ENCODE assay signal across 13 cellular contexts in the genomic region with DNA sequence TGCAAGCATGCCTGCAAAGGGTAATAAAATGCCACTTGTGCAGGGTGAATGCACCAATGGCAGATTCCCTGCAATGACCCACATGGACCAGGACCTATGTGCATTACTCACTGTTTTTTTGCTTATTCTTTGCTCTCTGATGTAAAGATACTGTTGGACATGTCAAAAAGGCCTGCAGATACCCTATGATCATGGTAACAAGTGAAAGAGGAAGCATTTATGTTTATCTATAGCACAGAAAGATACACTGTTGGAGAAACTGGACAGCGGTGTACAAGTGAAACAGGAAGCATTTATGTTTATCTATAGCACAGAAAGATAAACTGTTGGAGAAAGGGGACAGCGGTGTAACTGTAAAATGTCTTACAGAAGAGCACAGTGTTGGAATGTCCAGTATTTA.
DNase-seq lines count a peak whose midpoint lies in the region; ATAC-seq, FAIRE-seq and TF ChIP-seq lines count a peak whose summit lies in the region.
"Had no signal": no experiment of that assay in that cellular context is flagged by ENCODE, and none has a peak within 500 bp of the region (broad histone marks: within the 10 kb centered on the region; RNA-seq: fewer than 3 reads in every experiment).

No MANE protein-coding gene starts in this region.

- peaks cover 18% of the 10 kb centered on the region for H3K4me1 ChIP-seq in HepG2 (ENCODE audit: insufficient read depth, low read length)
- H3K4me1 ChIP-seq in right lobe of liver: no peaks in the 10 kb centered on the region
- H3K4me1 ChIP-seq in MM.1S (ENCODE audit: low read length): peaks cover 12% of the 10 kb centered on the region

- H3F3A ChIP-seq in MM.1S (ENCODE audit: insufficient read depth, low read length): peaks cover 3% of the 10 kb centered on the region; the same call in 1 of the 2 replicates

- no peak for TF ChIP-seq RAD21 in HepG2 (CRISPR knock-in tag; IDR thresholded peaks at IDR 0.05)

- H3K9me3 ChIP-seq in HepG2 (ENCODE audit: low read length): no peaks in the 10 kb centered on the region
- H3K9me3 ChIP-seq in right lobe of liver: peaks cover 0 to 12% (median 0%) of the 10 kb centered on the region in 4 donors
- H3K9me3 ChIP-seq in MM.1S (replicated peaks; ENCODE audit: insufficient read depth, low read length): no peaks in the 10 kb centered on the region

- intact Hi-C loops in HepG2 (cut with micrococcal nuclease; ENCODE audit: unreplicated experiment): no loop called here
- intact Hi-C loops in right lobe of liver (cut with DNase I): no loop called here

- ATAC-seq in HepG2: peak; percentile 86
- no peak for ATAC-seq in right lobe of liver
- ATAC-seq in HG02852 (IDR thresholded peaks at IDR 0.05; ENCODE audit: unreplicated experiment): peak; percentile 90
- ATAC-seq: activated CD4-positive, alpha-beta T cell treated with anti-CD3 and anti-CD28 coated beads for 36 hours had no signal

- H3K36me3 ChIP-seq in HepG2 (replicated peaks in 1 of 2; ENCODE audit: control insufficient read depth in 1 of 2, insufficient read depth in 2 of 2, low read length in 2 of 2): no peaks in the 10 kb centered on the region
- no peaks in the 10 kb centered on the region for H3K36me3 ChIP-seq in right lobe of liver
- H3K36me3 ChIP-seq in MM.1S (replicated peaks; ENCODE audit: insufficient read depth, low read length): no peaks in the 10 kb centered on the region

- in situ Hi-C loops in HepG2 (cut with HindIII; ENCODE audit: extremely low pct_ligation_motif_present, low pct_unique_long_range_greater_than_20kb): no loop called here

- DNase-seq in HepG2 (ENCODE audit: low spot score) (peak; percentile 30), right lobe of liver (no peak), MM.1S (peak; percentile 38), RKO (ENCODE audit: low spot score) (no peak), glutamatergic neuron (no peak), HCEC 1CT (no peak), NCI-H146 (lab: John Stamatoyannopoulos, UW) (no peak)
- DNase-seq: activated CD4-positive, alpha-beta T cell treated with anti-CD3 and anti-CD28 coated beads for 36 hours; caudate nucleus; NCI-H524 had no signal

- H2AFZ ChIP-seq in HepG2 (ENCODE audit: low read length) (no peak overlapping the region), MM.1S (ENCODE audit: low read length) (peak overlapping the region; percentile 42)

- no peak for TF ChIP-seq POLR2A in HepG2 (IDR thresholded peaks at IDR 0.05; ENCODE audit: insufficient read depth in 1 of 2, low read depth in 2 of 2, low read length in 2 of 2)
- TF ChIP-seq POLR2A in right lobe of liver (IDR thresholded peaks at IDR 0.05): no peak

- peaks cover 4% of the 10 kb centered on the region for H3K36me3 Mint-ChIP-seq in glutamatergic neuron (ENCODE audit: unreplicated experiment)

- TF ChIP-seq CTCF in HepG2 (CRISPR knock-in tag; IDR thresholded peaks at IDR 0.05) (no peak), right lobe of liver (IDR thresholded peaks at IDR 0.05) (no peak), MM.1S (IDR thresholded peaks at IDR 0.05; ENCODE audit: low read length) (no peak), glutamatergic neuron (IDR thresholded peaks at IDR 0.05; ENCODE audit: partially characterized antibody, unreplicated experiment) (no peak)

- peak overlapping the region; percentile 23 for H3K4me2 ChIP-seq in HepG2 (ENCODE audit: low read depth, low read length)
- H3K4me2 ChIP-seq in MM.1S (ENCODE audit: low read depth, low read length): peak overlapping the region; percentile 67; the same call in 1 of the 2 replicates

- no peaks in the 10 kb centered on the region for H3K27me3 Mint-ChIP-seq in glutamatergic neuron (ENCODE audit: unreplicated experiment)

- H3K9ac ChIP-seq in HepG2 (ENCODE audit: insufficient read depth, low read depth, low read length) (no peak overlapping the region), MM.1S (ENCODE audit: low read length) (no peak overlapping the region)

- H3K27ac ChIP-seq in HepG2 (ENCODE audit: extremely low read length, insufficient read depth, low read length) (no peak overlapping the region), right lobe of liver (no peak overlapping the region), MM.1S (ENCODE audit: low read length) (peak overlapping the region; percentile 44; the same call in 1 of the 2 replicates)
- H3K27ac ChIP-seq: 22Rv1 had no signal

- CTCF ChIA-PET in HepG2 (lab: Yijun Ruan, JAX; ENCODE audit: low intra/inter-chr PET ratio, low total read pairs): no interaction called here

- no peaks in the 10 kb centered on the region for H4K20me1 ChIP-seq in HepG2 (ENCODE audit: insufficient read depth, low read length)
- H4K20me1 ChIP-seq in MM.1S (ENCODE audit: insufficient read depth, low read length): no peaks in the 10 kb centered on the region

- H3K9me3 Mint-ChIP-seq in glutamatergic neuron (ENCODE audit: unreplicated experiment): peaks cover 3% of the 10 kb centered on the region

- BruUV-seq in HepG2 (replicated peaks; lab: Mats Ljungman, UMichigan): no TSS peak

- POLR2A ChIA-PET in HepG2 (lab: Yijun Ruan, JAX): no interaction called here

- H3K4me1 Mint-ChIP-seq in glutamatergic neuron (ENCODE audit: low read depth, unreplicated experiment): no peaks in the 10 kb centered on the region
- H3K4me1 Mint-ChIP-seq: activated CD4-positive, alpha-beta T cell treated with anti-CD3 and anti-CD28 coated beads for 36 hours had no signal

- H3K4me3 Mint-ChIP-seq in glutamatergic neuron (ENCODE audit: unreplicated experiment): no peak overlapping the region
- H3K4me3 Mint-ChIP-seq: activated CD4-positive, alpha-beta T cell treated with anti-CD3 and anti-CD28 coated beads for 36 hours had no signal

- H3K4me3 ChIP-seq in HepG2 (replicated peaks in 1 of 3; ENCODE audit: insufficient read depth in 1 of 3, low read depth in 2 of 3, low read length in 3 of 3) (no peak overlapping the region), right lobe of liver (no peak overlapping the region), MM.1S (ENCODE audit: low read length) (no peak overlapping the region; the same call in 1 of the 2 replicates)

- H3K27ac Mint-ChIP-seq in glutamatergic neuron (ENCODE audit: unreplicated experiment): no peak overlapping the region
- H3K27ac Mint-ChIP-seq: activated CD4-positive, alpha-beta T cell treated with anti-CD3 and anti-CD28 coated beads for 36 hours had no signal

- H3K79me2 ChIP-seq in HepG2 (ENCODE audit: insufficient read depth, low read length): no peaks in the 10 kb centered on the region
- H3K79me2 ChIP-seq in MM.1S (ENCODE audit: low read length): no peaks in the 10 kb centered on the region

- H3K27me3 ChIP-seq in HepG2 (ENCODE audit: control insufficient read depth in 1 of 2, insufficient read depth in 2 of 2, low read length in 2 of 2): no peaks in the 10 kb centered on the region
- H3K27me3 ChIP-seq in right lobe of liver: no peaks in the 10 kb centered on the region
- H3K27me3 ChIP-seq in MM.1S (replicated peaks; ENCODE audit: insufficient read depth, low read length): no peaks in the 10 kb centered on the region

- no peaks in the 10 kb centered on the region for H3K9me2 ChIP-seq in MM.1S (replicated peaks; ENCODE audit: insufficient read depth, low read length)

- FAIRE-seq in HepG2 (lab: Jason Lieb, UNC): no peak
- FAIRE-seq: D721Med had no signal

- WGBS in HepG2 (ENCODE audit: low lambda C conversion rate): 0% methylated on average over 2 of the region's 2 CpGs
- 54% methylated on average over 2 of the region's 2 CpGs for WGBS in right lobe of liver (ENCODE audit: insufficient coverage, low coverage, low lambda C conversion rate, missing lambda C conversion rate)

- TF ChIP-seq EP300 in HepG2 (IDR thresholded peaks at IDR 0.05; ENCODE audit: low read depth in 2 of 2, low read length in 2 of 2): peak in 1 of 2 experiments; percentile 16; a peak in 1 of 4 replicates
- TF ChIP-seq EP300 in HepG2 (CRISPR knock-in tag; IDR thresholded peaks at IDR 0.05; ENCODE audit: borderline replicate concordance): no peak

TF ChIP-seq in HepG2, 621 proteins besides CTCF, POLR2A, EP300 and RAD21 (continues in another document):
- TF ChIP-seq, protein P1, sequence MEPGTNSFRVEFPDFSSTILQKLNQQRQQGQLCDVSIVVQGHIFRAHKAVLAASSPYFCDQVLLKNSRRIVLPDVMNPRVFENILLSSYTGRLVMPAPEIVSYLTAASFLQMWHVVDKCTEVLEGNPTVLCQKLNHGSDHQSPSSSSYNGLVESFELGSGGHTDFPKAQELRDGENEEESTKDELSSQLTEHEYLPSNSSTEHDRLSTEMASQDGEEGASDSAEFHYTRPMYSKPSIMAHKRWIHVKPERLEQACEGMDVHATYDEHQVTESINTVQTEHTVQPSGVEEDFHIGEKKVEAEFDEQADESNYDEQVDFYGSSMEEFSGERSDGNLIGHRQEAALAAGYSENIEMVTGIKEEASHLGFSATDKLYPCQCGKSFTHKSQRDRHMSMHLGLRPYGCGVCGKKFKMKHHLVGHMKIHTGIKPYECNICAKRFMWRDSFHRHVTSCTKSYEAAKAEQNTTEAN (CRISPR knock-in tag; conservative IDR thresholded peaks at IDR 0.05): 0 out of 2 replicates have a peak, but pooled peaks have one; percentile 32
- TF ChIP-seq ZBTB38 (CRISPR knock-in tag; IDR thresholded peaks at IDR 0.05) (no peak), CENPX (CRISPR knock-in tag; IDR thresholded peaks at IDR 0.05) (no peak)
- TF ChIP-seq, protein P2, sequence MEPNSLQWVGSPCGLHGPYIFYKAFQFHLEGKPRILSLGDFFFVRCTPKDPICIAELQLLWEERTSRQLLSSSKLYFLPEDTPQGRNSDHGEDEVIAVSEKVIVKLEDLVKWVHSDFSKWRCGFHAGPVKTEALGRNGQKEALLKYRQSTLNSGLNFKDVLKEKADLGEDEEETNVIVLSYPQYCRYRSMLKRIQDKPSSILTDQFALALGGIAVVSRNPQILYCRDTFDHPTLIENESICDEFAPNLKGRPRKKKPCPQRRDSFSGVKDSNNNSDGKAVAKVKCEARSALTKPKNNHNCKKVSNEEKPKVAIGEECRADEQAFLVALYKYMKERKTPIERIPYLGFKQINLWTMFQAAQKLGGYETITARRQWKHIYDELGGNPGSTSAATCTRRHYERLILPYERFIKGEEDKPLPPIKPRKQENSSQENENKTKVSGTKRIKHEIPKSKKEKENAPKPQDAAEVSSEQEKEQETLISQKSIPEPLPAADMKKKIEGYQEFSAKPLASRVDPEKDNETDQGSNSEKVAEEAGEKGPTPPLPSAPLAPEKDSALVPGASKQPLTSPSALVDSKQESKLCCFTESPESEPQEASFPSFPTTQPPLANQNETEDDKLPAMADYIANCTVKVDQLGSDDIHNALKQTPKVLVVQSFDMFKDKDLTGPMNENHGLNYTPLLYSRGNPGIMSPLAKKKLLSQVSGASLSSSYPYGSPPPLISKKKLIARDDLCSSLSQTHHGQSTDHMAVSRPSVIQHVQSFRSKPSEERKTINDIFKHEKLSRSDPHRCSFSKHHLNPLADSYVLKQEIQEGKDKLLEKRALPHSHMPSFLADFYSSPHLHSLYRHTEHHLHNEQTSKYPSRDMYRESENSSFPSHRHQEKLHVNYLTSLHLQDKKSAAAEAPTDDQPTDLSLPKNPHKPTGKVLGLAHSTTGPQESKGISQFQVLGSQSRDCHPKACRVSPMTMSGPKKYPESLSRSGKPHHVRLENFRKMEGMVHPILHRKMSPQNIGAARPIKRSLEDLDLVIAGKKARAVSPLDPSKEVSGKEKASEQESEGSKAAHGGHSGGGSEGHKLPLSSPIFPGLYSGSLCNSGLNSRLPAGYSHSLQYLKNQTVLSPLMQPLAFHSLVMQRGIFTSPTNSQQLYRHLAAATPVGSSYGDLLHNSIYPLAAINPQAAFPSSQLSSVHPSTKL (CRISPR knock-in tag; IDR thresholded peaks at IDR 0.05): peak; percentile 33; the same call in 1 of the 2 replicates

Comparison
In these comparisons a context has a peak if more than half of its experiments do, and no peak if none do; other contexts are left out.
1. ATAC-seq: peak in HepG2 (single experiment) and HG02852 (single experiment); none in right lobe of liver (0 of 4).
2. DNase-seq: peak in HepG2 (single experiment) and MM.1S (single experiment); none in right lobe of liver (0 of 3), RKO (single experiment), glutamatergic neuron (single experiment), HCEC 1CT (single experiment) and NCI-H146 (single experiment).